Comparison of ENCODE assay signal across 35 cellular contexts in the genomic region with DNA sequence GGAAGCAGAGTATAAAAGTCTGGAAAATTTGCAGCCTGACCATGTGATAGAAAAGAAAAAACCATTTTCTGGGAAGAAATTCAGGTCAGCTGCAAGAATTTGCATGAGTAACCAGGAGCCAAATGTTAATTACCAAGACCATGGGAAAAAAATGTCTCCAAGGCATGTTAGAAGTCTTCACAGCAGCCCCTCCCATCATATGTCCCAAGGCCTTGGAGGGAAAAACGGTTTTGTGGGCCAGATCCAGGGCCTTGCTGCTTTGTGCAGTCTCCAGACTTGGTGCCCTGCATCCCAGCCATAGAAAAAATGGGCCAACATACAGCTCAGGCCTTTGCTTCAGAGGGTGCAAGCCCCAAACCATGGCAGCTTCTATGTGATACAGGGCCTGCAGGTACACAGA.
"Had no signal": no experiment of that assay in that cellular context is flagged by ENCODE, and none has a peak within 500 bp of the region (broad histone marks: within the 10 kb centered on the region; RNA-seq: fewer than 3 reads in every experiment).

No MANE protein-coding gene starts in this region.

- H3K36me3 ChIP-seq: brain microvascular endothelial cell, Peyer's patch, WERI-Rb-1 had no signal

- H3K4me3 Mint-ChIP-seq: activated CD4-positive, alpha-beta memory T cell treated with anti-CD3 and anti-CD28 coated beads, Interleukin-2, amount 10 ng/mL, durations not matched to agents 7 days and 5 days; activated CD8-positive, alpha-beta memory T cell treated with anti-CD3 and anti-CD28 coated beads, Interleukin-2, amount 10 ng/mL, durations not matched to agents 7 days and 5 days; activated naive CD4-positive, alpha-beta T cell treated with anti-CD3 and anti-CD28 coated beads, Interleukin-2, amount 10 ng/mL, durations not matched to agents 7 days and 5 days; activated naive CD8-positive, alpha-beta T cell; T-cell had no signal

- H3K4me1 Mint-ChIP-seq: activated CD4-positive, alpha-beta memory T cell treated with anti-CD3 and anti-CD28 coated beads, Interleukin-2, amount 10 ng/mL, durations not matched to agents 7 days and 5 days; activated CD8-positive, alpha-beta memory T cell treated with anti-CD3 and anti-CD28 coated beads, Interleukin-2, amount 10 ng/mL, durations not matched to agents 7 days and 5 days; activated naive CD4-positive, alpha-beta T cell treated with anti-CD3 and anti-CD28 coated beads, Interleukin-2, amount 10 ng/mL, durations not matched to agents 7 days and 5 days; T-cell had no signal

- H3K27me3 Mint-ChIP-seq: activated CD4-positive, alpha-beta memory T cell treated with anti-CD3 and anti-CD28 coated beads, Interleukin-2, amount 10 ng/mL, durations not matched to agents 7 days and 5 days; activated CD8-positive, alpha-beta memory T cell treated with anti-CD3 and anti-CD28 coated beads, Interleukin-2, amount 10 ng/mL, durations not matched to agents 7 days and 5 days; activated naive CD4-positive, alpha-beta T cell treated with anti-CD3 and anti-CD28 coated beads, Interleukin-2, amount 10 ng/mL, durations not matched to agents 7 days and 5 days; activated naive CD8-positive, alpha-beta T cell; T-cell had no signal

- H3K27ac Mint-ChIP-seq: activated CD4-positive, alpha-beta memory T cell treated with anti-CD3 and anti-CD28 coated beads, Interleukin-2, amount 10 ng/mL, durations not matched to agents 7 days and 5 days; activated CD8-positive, alpha-beta memory T cell treated with anti-CD3 and anti-CD28 coated beads, Interleukin-2, amount 10 ng/mL, durations not matched to agents 7 days and 5 days; activated naive CD4-positive, alpha-beta T cell treated with anti-CD3 and anti-CD28 coated beads, Interleukin-2, amount 10 ng/mL, durations not matched to agents 7 days and 5 days; activated naive CD8-positive, alpha-beta T cell; T-cell had no signal

- H3K4me3 ChIP-seq: Peyer's patch had no signal

- H3K36me3 Mint-ChIP-seq: activated CD8-positive, alpha-beta memory T cell treated with anti-CD3 and anti-CD28 coated beads, Interleukin-2, amount 10 ng/mL, durations not matched to agents 7 days and 5 days; activated naive CD4-positive, alpha-beta T cell treated with anti-CD3 and anti-CD28 coated beads, Interleukin-2, amount 10 ng/mL, durations not matched to agents 7 days and 5 days; activated naive CD8-positive, alpha-beta T cell; T-cell had no signal

- ATAC-seq: activated CD8-positive, alpha-beta memory T cell treated with anti-CD3 and anti-CD28 coated beads, Interleukin-2, amount 10 ng/mL, durations not matched to agents 7 days and 5 days; PC-3; Right ventricle myocardium inferior; SK-N-SH treated with all-trans-retinoic acid at 6 μM for 48 hours; T-cell had no signal

- H3K27ac ChIP-seq: brain microvascular endothelial cell, Peyer's patch, RWPE1, WERI-Rb-1 had no signal

- H3K27me3 ChIP-seq: brain microvascular endothelial cell, Peyer's patch had no signal

- DNase-seq: activated CD4-positive, alpha-beta memory T cell treated with anti-CD3 and anti-CD28 coated beads, Interleukin-2, amount 10 ng/mL, durations not matched to agents 7 days and 5 days; activated CD4-positive, alpha-beta T cell treated with anti-CD3 and anti-CD28 coated beads for 1 hour; activated CD4-positive, alpha-beta T cell treated with anti-CD3 and anti-CD28 coated beads for 48 hours; activated CD4-positive, CD25-positive, alpha-beta regulatory T cell; activated CD8-positive, alpha-beta memory T cell treated with anti-CD3 and anti-CD28 coated beads for 24 hours; activated CD8-positive, alpha-beta memory T cell treated with anti-CD3 and anti-CD28 coated beads, Interleukin-2, amount 10 ng/mL, durations not matched to agents 7 days and 5 days; activated CD8-positive, alpha-beta memory T cell treated with anti-CD3 and anti-CD28 coated beads, Interleukin-2, amount 50 U/mL, for 48 hours; activated effector memory CD4-positive, alpha-beta T cell treated with Interleukin-2 at 50 U/mL for 16 hours; activated naive CD4-positive, alpha-beta T cell treated with anti-CD3 and anti-CD28 coated beads, Interleukin-2, amount 10 ng/mL, durations not matched to agents 7 days and 5 days; activated T-cell treated with anti-CD3 and anti-CD28 coated beads, Interleukin-2, amount 50 U/mL, for 48 hours; amniotic stem cell; aorta; brain microvascular endothelial cell; central memory CD4-positive, alpha-beta T cell; Kasumi-1; MM.1S; MV-4-11; NCI-H1092; NCI-H1436 treated with DMSO at 0.1 percent for 48 hours; NCI-H1694 treated with DMSO at 0.1 percent for 48 hours; NCI-H2029; NCI-H345; NCI-H524 treated with DMSO at 0.1 percent for 48 hours; NK-92 treated with Interleukin-12 subunit alpha and Interleukin-12 subunit beta, amount 100 ng/mL, for 24 hours; PC-3; Peyer's patch; SIG-M5; T-cell; T-helper 2 cell; T-helper 9 cell; WERI-Rb-1 had no signal

- H3K4me1 ChIP-seq: Peyer's patch had no signal

- H3K9me3 ChIP-seq: Peyer's patch had no signal
